In the genomic region with DNA sequence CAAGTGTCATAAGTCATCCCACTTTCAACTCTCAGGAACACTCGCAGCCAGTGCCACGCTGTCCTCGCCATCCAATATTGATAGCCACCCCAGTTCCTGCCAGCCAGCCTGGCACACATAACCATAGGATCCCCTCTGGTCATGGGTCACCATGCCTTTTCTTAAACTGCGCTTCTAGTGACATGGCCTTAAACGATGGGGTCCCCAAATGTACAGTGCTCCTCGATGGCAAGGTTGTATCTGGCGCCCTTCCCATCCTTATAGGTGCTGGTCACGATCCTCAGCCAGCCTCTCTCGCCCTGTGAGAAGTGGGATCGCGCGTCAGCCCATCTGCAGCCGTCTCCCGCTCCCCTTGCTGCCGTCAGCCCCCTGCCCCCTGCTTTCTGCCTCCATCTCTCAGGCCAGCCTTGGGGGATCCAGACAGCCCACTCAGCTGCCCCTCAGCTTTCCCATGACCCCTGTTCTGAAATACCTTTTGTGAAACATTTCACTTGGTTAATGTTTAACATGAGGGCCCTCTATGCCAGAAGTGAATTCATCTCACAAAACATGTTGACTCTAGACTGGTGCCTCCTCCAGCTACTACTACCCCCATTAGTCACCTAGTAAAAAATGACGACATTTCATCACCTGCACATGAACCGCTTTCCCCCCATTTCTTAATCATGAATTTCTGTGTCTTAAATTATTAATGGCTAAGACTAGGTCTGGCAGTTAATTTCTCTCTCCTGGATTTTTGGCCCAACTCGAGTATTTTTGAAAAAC, we compare ENCODE assay signal across 1 cellular context.
TF ChIP-seq lines count a peak whose summit lies in the region.

No MANE protein-coding gene starts in this region.

TF ChIP-seq in HepG2, 621 proteins besides CTCF, POLR2A, EP300 and RAD21 (continues in another document):
- TF ChIP-seq ZNF546 (CRISPR knock-in tag; conservative IDR thresholded peaks at IDR 0.05) (no peak), NFATC3 (CRISPR knock-in tag; IDR thresholded peaks at IDR 0.05) (no peak), SP140L (CRISPR knock-in tag; IDR thresholded peaks at IDR 0.05; ENCODE audit: borderline replicate concordance) (0 out of 2 replicates have a peak, but pooled peaks have one; percentile 35), SAP130 (CRISPR knock-in tag; IDR thresholded peaks at IDR 0.05; ENCODE audit: low read depth) (peak; percentile 86), GATAD2A (CRISPR knock-in tag; IDR thresholded peaks at IDR 0.05) (peak; percentile 81; the same call in 1 of the 2 replicates), TAF15 (IDR thresholded peaks at IDR 0.05; ENCODE audit: low read depth, low read length, poor library complexity, severe bottlenecking) (no peak), AGO2 (optimal IDR thresholded peaks at IDR 0.05; ENCODE audit: low read depth, low read length) (peak; percentile 49), ZMYM4 (CRISPR knock-in tag; IDR thresholded peaks at IDR 0.05) (peak; percentile 60), GABPB1 (CRISPR knock-in tag; IDR thresholded peaks at IDR 0.05) (peak; percentile 17; the same call in 1 of the 2 replicates), ZNF614 (CRISPR knock-in tag; IDR thresholded peaks at IDR 0.05; ENCODE audit: borderline replicate concordance) (peak; percentile 66; the same call in 1 of the 2 replicates), SKIL (CRISPR knock-in tag; IDR thresholded peaks at IDR 0.05; ENCODE audit: borderline replicate concordance) (peak; percentile 58), ZNF292 (CRISPR knock-in tag; IDR thresholded peaks at IDR 0.05; ENCODE audit: borderline replicate concordance, low read depth) (no peak), ZNF619 (CRISPR knock-in tag; IDR thresholded peaks at IDR 0.05) (no peak), ZBTB20 (CRISPR knock-in tag; IDR thresholded peaks at IDR 0.05; ENCODE audit: borderline replicate concordance, low read depth) (peak; percentile 44; the same call in 1 of the 2 replicates), ZNF468 (CRISPR knock-in tag; IDR thresholded peaks at IDR 0.05) (no peak), MED8 (CRISPR knock-in tag; IDR thresholded peaks at IDR 0.05; ENCODE audit: insufficient replicate concordance) (no peak), NFE2L1 (CRISPR knock-in tag; IDR thresholded peaks at IDR 0.05; ENCODE audit: borderline replicate concordance) (no peak), SCMH1 (CRISPR knock-in tag; IDR thresholded peaks at IDR 0.05; ENCODE audit: borderline replicate concordance) (no peak), MIER3 (CRISPR knock-in tag; IDR thresholded peaks at IDR 0.05; ENCODE audit: borderline replicate concordance) (no peak), MZF1 (CRISPR knock-in tag; IDR thresholded peaks at IDR 0.05; ENCODE audit: borderline replicate concordance) (no peak), SUZ12 (IDR thresholded peaks at IDR 0.05; ENCODE audit: low read depth, low read length) (no peak), ZNF496 (CRISPR knock-in tag; IDR thresholded peaks at IDR 0.05; ENCODE audit: insufficient replicate concordance) (no peak), THYN1 (CRISPR knock-in tag; IDR thresholded peaks at IDR 0.05; ENCODE audit: borderline replicate concordance, low read depth) (peak; percentile 32; the same call in 1 of the 2 replicates), PRDM4 (CRISPR knock-in tag; IDR thresholded peaks at IDR 0.05; ENCODE audit: borderline replicate concordance) (no peak), ZNF644 (CRISPR knock-in tag; IDR thresholded peaks at IDR 0.05; ENCODE audit: low read depth) (no peak), NR2F1 (CRISPR knock-in tag; IDR thresholded peaks at IDR 0.05) (peak in 1 of 2 experiments; percentile 12; a peak in 1 of 4 replicates), ZNF547 (CRISPR knock-in tag; IDR thresholded peaks at IDR 0.05) (peak; percentile 15; the same call in 1 of the 2 replicates)
- TF ChIP-seq, protein P1, sequence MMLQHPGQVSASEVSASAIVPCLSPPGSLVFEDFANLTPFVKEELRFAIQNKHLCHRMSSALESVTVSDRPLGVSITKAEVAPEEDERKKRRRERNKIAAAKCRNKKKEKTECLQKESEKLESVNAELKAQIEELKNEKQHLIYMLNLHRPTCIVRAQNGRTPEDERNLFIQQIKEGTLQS (CRISPR knock-in tag; IDR thresholded peaks at IDR 0.05): peak; percentile 56; the same call in 1 of the 2 replicates
- TF ChIP-seq, protein P2, sequence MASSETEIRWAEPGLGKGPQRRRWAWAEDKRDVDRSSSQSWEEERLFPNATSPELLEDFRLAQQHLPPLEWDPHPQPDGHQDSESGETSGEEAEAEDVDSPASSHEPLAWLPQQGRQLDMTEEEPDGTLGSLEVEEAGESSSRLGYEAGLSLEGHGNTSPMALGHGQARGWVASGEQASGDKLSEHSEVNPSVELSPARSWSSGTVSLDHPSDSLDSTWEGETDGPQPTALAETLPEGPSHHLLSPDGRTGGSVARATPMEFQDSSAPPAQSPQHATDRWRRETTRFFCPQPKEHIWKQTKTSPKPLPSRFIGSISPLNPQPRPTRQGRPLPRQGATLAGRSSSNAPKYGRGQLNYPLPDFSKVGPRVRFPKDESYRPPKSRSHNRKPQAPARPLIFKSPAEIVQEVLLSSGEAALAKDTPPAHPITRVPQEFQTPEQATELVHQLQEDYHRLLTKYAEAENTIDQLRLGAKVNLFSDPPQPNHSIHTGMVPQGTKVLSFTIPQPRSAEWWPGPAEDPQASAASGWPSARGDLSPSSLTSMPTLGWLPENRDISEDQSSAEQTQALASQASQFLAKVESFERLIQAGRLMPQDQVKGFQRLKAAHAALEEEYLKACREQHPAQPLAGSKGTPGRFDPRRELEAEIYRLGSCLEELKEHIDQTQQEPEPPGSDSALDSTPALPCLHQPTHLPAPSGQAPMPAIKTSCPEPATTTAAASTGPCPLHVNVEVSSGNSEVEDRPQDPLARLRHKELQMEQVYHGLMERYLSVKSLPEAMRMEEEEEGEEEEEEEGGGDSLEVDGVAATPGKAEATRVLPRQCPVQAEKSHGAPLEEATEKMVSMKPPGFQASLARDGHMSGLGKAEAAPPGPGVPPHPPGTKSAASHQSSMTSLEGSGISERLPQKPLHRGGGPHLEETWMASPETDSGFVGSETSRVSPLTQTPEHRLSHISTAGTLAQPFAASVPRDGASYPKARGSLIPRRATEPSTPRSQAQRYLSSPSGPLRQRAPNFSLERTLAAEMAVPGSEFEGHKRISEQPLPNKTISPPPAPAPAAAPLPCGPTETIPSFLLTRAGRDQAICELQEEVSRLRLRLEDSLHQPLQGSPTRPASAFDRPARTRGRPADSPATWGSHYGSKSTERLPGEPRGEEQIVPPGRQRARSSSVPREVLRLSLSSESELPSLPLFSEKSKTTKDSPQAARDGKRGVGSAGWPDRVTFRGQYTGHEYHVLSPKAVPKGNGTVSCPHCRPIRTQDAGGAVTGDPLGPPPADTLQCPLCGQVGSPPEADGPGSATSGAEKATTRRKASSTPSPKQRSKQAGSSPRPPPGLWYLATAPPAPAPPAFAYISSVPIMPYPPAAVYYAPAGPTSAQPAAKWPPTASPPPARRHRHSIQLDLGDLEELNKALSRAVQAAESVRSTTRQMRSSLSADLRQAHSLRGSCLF (CRISPR knock-in tag; IDR thresholded peaks at IDR 0.05; ENCODE audit: borderline replicate concordance): no peak
- TF ChIP-seq, protein P3, sequence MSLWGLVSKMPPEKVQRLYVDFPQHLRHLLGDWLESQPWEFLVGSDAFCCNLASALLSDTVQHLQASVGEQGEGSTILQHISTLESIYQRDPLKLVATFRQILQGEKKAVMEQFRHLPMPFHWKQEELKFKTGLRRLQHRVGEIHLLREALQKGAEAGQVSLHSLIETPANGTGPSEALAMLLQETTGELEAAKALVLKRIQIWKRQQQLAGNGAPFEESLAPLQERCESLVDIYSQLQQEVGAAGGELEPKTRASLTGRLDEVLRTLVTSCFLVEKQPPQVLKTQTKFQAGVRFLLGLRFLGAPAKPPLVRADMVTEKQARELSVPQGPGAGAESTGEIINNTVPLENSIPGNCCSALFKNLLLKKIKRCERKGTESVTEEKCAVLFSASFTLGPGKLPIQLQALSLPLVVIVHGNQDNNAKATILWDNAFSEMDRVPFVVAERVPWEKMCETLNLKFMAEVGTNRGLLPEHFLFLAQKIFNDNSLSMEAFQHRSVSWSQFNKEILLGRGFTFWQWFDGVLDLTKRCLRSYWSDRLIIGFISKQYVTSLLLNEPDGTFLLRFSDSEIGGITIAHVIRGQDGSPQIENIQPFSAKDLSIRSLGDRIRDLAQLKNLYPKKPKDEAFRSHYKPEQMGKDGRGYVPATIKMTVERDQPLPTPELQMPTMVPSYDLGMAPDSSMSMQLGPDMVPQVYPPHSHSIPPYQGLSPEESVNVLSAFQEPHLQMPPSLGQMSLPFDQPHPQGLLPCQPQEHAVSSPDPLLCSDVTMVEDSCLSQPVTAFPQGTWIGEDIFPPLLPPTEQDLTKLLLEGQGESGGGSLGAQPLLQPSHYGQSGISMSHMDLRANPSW (CRISPR knock-in tag; IDR thresholded peaks at IDR 0.05; ENCODE audit: borderline replicate concordance): peak; percentile 66; the same call in 1 of the 2 replicates
- TF ChIP-seq, protein P4, sequence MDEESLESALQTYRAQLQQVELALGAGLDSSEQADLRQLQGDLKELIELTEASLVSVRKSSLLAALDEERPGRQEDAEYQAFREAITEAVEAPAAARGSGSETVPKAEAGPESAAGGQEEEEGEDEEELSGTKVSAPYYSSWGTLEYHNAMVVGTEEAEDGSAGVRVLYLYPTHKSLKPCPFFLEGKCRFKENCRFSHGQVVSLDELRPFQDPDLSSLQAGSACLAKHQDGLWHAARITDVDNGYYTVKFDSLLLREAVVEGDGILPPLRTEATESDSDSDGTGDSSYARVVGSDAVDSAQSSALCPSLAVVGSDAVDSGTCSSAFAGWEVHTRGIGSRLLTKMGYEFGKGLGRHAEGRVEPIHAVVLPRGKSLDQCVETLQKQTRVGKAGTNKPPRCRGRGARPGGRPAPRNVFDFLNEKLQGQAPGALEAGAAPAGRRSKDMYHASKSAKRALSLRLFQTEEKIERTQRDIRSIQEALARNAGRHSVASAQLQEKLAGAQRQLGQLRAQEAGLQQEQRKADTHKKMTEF (CRISPR knock-in tag; IDR thresholded peaks at IDR 0.05): peak; percentile 86
- TF ChIP-seq, protein P5, sequence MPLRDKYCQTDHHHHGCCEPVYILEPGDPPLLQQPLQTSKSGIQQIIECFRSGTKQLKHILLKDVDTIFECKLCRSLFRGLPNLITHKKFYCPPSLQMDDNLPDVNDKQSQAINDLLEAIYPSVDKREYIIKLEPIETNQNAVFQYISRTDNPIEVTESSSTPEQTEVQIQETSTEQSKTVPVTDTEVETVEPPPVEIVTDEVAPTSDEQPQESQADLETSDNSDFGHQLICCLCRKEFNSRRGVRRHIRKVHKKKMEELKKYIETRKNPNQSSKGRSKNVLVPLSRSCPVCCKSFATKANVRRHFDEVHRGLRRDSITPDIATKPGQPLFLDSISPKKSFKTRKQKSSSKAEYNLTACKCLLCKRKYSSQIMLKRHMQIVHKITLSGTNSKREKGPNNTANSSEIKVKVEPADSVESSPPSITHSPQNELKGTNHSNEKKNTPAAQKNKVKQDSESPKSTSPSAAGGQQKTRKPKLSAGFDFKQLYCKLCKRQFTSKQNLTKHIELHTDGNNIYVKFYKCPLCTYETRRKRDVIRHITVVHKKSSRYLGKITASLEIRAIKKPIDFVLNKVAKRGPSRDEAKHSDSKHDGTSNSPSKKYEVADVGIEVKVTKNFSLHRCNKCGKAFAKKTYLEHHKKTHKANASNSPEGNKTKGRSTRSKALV (CRISPR knock-in tag; IDR thresholded peaks at IDR 0.05): no peak; the same call in 1 of the 2 replicates
